26 cellular contexts compared by ENCODE assay signal in the genomic region with DNA sequence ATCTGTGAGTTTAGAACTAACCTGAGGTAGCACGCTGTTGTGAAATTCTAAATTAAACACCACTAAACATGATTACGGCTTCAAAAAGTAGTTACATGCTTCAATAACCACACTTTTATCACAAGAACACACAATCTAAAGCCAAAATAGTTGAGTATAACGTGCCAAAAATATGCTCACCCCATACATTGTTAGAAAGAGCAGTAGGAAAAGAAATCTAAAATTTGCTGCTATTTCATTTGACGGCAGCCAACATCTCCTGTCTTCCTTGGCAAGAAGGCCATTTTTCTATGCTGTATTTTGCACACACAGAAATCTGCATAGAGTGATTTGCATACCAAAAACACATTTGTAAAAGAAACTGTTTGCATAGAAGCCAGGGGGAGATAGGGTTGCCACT. TPM values are rescaled to one million over a fixed set of nuclear protein-coding genes. Genes with fewer than 3 reads are reported as not detected.
"Had no signal": no experiment of that assay in that cellular context is flagged by ENCODE, and none has a peak within 500 bp of the region (broad histone marks: within the 10 kb centered on the region; RNA-seq: fewer than 3 reads in every experiment).

No MANE protein-coding gene starts in this region.

- H3K4me1 ChIP-seq: foreskin keratinocyte, pancreas, tibial artery had no signal

- H3K4me3 Mint-ChIP-seq: activated CD4-positive, alpha-beta T cell treated with anti-CD3 and anti-CD28 coated beads, Interleukin-2, amount 10 ng/mL, durations not matched to agents 7 days and 5 days; activated CD8-positive, alpha-beta memory T cell treated with anti-CD3 and anti-CD28 coated beads, Interleukin-2, amount 10 ng/mL, durations not matched to agents 7 days and 5 days; activated CD8-positive, alpha-beta T cell treated with anti-CD3 and anti-CD28 coated beads for 36 hours; activated naive CD4-positive, alpha-beta T cell treated with anti-CD3 and anti-CD28 coated beads, Interleukin-2, amount 50 U/mL, for 24 hours; stimulated activated naive CD8-positive, alpha-beta T cell treated with anti-CD3 and anti-CD28 coated beads, Interleukin-15, Interleukin-2, amounts not matched to agents 100 ng/mL and 50 ng/mL, for 24 hours had no signal

- H3K27ac Mint-ChIP-seq: activated CD4-positive, alpha-beta T cell treated with anti-CD3 and anti-CD28 coated beads, Interleukin-2, amount 10 ng/mL, durations not matched to agents 7 days and 5 days; activated CD8-positive, alpha-beta memory T cell treated with anti-CD3 and anti-CD28 coated beads, Interleukin-2, amount 10 ng/mL, durations not matched to agents 7 days and 5 days; activated CD8-positive, alpha-beta T cell treated with anti-CD3 and anti-CD28 coated beads for 36 hours; activated naive CD4-positive, alpha-beta T cell treated with anti-CD3 and anti-CD28 coated beads, Interleukin-2, amount 50 U/mL, for 24 hours; nephron progenitor cell; stimulated activated naive CD8-positive, alpha-beta T cell treated with anti-CD3 and anti-CD28 coated beads, Interleukin-15, Interleukin-2, amounts not matched to agents 100 ng/mL and 50 ng/mL, for 24 hours had no signal

- H3K4me3 ChIP-seq: body of pancreas, pancreas, tibial artery had no signal

- DNase-seq: activated CD4-positive, alpha-beta T cell treated with anti-CD3 and anti-CD28 coated beads, Interleukin-2, amount 10 ng/mL, durations not matched to agents 7 days and 5 days; activated CD8-positive, alpha-beta memory T cell treated with anti-CD3 and anti-CD28 coated beads, Interleukin-2, amount 10 ng/mL, durations not matched to agents 7 days and 5 days; activated CD8-positive, alpha-beta T cell treated with anti-CD3 and anti-CD28 coated beads for 36 hours; activated gamma-delta T cell; activated T-cell treated with anti-CD3 and anti-CD28 coated beads for 4 hours; anterior cingulate cortex; body of pancreas; dermis blood vessel endothelial cell; effector CD8-positive, alpha-beta T cell; foreskin keratinocyte; left ventricle myocardium superior; mammary epithelial cell; midbrain; nephron progenitor cell; pancreas; right cardiac atrium; substantia nigra; T1000; tibial artery had no signal

- H3K36me3 ChIP-seq: pancreas, tibial artery had no signal

- H3K27ac ChIP-seq: body of pancreas, foreskin keratinocyte, pancreas, tibial artery had no signal

- ATAC-seq: activated CD8-positive, alpha-beta memory T cell treated with anti-CD3 and anti-CD28 coated beads, Interleukin-2, amount 10 ng/mL, durations not matched to agents 7 days and 5 days; activated CD8-positive, alpha-beta T cell treated with anti-CD3 and anti-CD28 coated beads for 36 hours; body of pancreas; foreskin keratinocyte; left ventricle myocardium superior; right cardiac atrium had no signal

- H3K27me3 Mint-ChIP-seq: activated naive CD4-positive, alpha-beta T cell treated with anti-CD3 and anti-CD28 coated beads, Interleukin-2, amount 50 U/mL, for 24 hours had no signal

- H3K27me3 ChIP-seq: body of pancreas had no signal

- H3K9me3 ChIP-seq: body of pancreas, pancreas, tibial artery had no signal

RNA-seq across cellular contexts. Expression of gene DMRTB1, which starts 42.9 kb away (rescaled TPM):
- total RNA-seq: activated CD8-positive, alpha-beta memory T cell treated with anti-CD3 and anti-CD28 coated beads, Interleukin-2, amount 10 ng/mL, durations not matched to agents 7 days and 5 days; activated CD8-positive, alpha-beta T cell treated with anti-CD3 and anti-CD28 coated beads for 36 hours; body of pancreas; cardiac septum; dermis blood vessel endothelial cell; foreskin keratinocyte; left ventricle myocardium superior; mammary epithelial cell; pancreas; pulmonary artery endothelial cell; right cardiac atrium; T-helper 1 cell treated with Interleukin-12 subunit alpha and Interleukin-12 subunit beta and Interleukin-4 antibody, amounts not matched to agents 30 ng/mL and 1 ng/mL, for 36 hours; ureter had no signal
- polyA plus RNA-seq: esophagus, foreskin keratinocyte, mammary epithelial cell, pancreas, right cardiac atrium had no signal
